In genomic region chr13:21573920-21574712, GRCh38 we compare ENCODE assay signal across 17 cellular contexts.
"Had no signal": no experiment of that assay in that cellular context is flagged by ENCODE, and none has a peak within 500 bp of the region (broad histone marks: within the 10 kb centered on the region; RNA-seq: fewer than 3 reads in every experiment).

No MANE protein-coding gene starts in this region.

- H3K27me3 ChIP-seq: hepatocyte, neural progenitor cell, sigmoid colon, thyroid gland, uterus had no signal

- H3K4me2 ChIP-seq: hepatocyte, neural progenitor cell had no signal

- H3K4me1 Mint-ChIP-seq: neural progenitor cell had no signal

- H3K9ac ChIP-seq: neural progenitor cell had no signal

- H3K4me1 ChIP-seq: neural progenitor cell, thyroid gland, uterus had no signal

- H3K27me3 Mint-ChIP-seq: activated CD4-positive, alpha-beta memory T cell treated with anti-CD3 and anti-CD28 coated beads for 36 hours; activated T-cell treated with anti-CD3 and anti-CD28 coated beads, Interleukin-2, amount 50 U/mL, for 24 hours; T-cell had no signal

- H3K4me3 Mint-ChIP-seq: activated CD4-positive, alpha-beta memory T cell treated with anti-CD3 and anti-CD28 coated beads for 36 hours; activated T-cell treated with anti-CD3 and anti-CD28 coated beads, Interleukin-2, amount 50 U/mL, for 24 hours; neural progenitor cell; T-cell had no signal

- H3K27ac ChIP-seq: hepatocyte, neural progenitor cell, sigmoid colon, thyroid gland, uterus had no signal

- ATAC-seq: esophagus mucosa, T-cell had no signal

- H3K27ac Mint-ChIP-seq: activated CD4-positive, alpha-beta memory T cell treated with anti-CD3 and anti-CD28 coated beads for 36 hours; neural progenitor cell; T-cell had no signal

- H3K9me3 Mint-ChIP-seq: activated CD4-positive, alpha-beta memory T cell treated with anti-CD3 and anti-CD28 coated beads for 36 hours; activated T-cell treated with anti-CD3 and anti-CD28 coated beads, Interleukin-2, amount 50 U/mL, for 24 hours; neural progenitor cell; T-cell had no signal

- H3K9me3 ChIP-seq: sigmoid colon, thyroid gland, uterus had no signal

- H2AFZ ChIP-seq: hepatocyte, neural progenitor cell had no signal

- H3K4me3 ChIP-seq: hepatocyte, neural progenitor cell, sigmoid colon, thyroid gland, uterus had no signal

- H3K36me3 ChIP-seq: neural progenitor cell, sigmoid colon, thyroid gland, uterus had no signal

- DNase-seq: activated CD4-positive, alpha-beta memory T cell treated with anti-CD3 and anti-CD28 coated beads for 36 hours; activated CD4-positive, alpha-beta T cell treated with anti-CD3 and anti-CD28 coated beads for 1 hour; activated naive CD4-positive, alpha-beta T cell treated with anti-CD3 and anti-CD28 coated beads, Interleukin-2, amount 50 U/mL, for 16 hours; activated T-cell treated with anti-CD3 and anti-CD28 coated beads, Interleukin-2, amount 50 U/mL, for 24 hours; caudate nucleus; kidney glomerular epithelial cell; mesenchymal stem cell; sigmoid colon; stimulated activated CD4-positive, alpha-beta T cell treated with anti-CD3 and anti-CD28 coated beads, Interleukin-12 subunit alpha, Interleukin-12 subunit beta, amount 100 ng/mL, for 4 hours; stimulated activated CD4-positive, alpha-beta T cell treated with anti-CD3 and anti-CD28 coated beads, Interleukin-2, amount 100 ng/mL, for 24 hours; T-cell; T1000; thyroid gland; uterus had no signal
